24 cellular contexts compared by ENCODE assay signal in genomic region chr1:149949911-149950310, GRCh38. TPM values are rescaled to one million over a fixed set of nuclear protein-coding genes. Genes with fewer than 3 reads are reported as not detected.
"Had no signal": no experiment of that assay in that cellular context is flagged by ENCODE, and none has a peak within 500 bp of the region (broad histone marks: within the 10 kb centered on the region; RNA-seq: fewer than 3 reads in every experiment).

No MANE protein-coding gene starts in this region.

- H3K9me3 ChIP-seq: MG63 had no signal

- H3K4me3 ChIP-seq: MG63 had no signal

- ATAC-seq: PC-3, T-helper 17 cell, WTC11 had no signal

- H3K27me3 ChIP-seq: MG63 had no signal

- H3K9ac ChIP-seq: KMS-11 had no signal

- H3K4me2 ChIP-seq: KMS-11 had no signal

- H3K27me3 Mint-ChIP-seq: activated naive CD4-positive, alpha-beta T cell treated with anti-CD3 and anti-CD28 coated beads, Interleukin-2, amount 10 ng/mL, durations not matched to agents 7 days and 5 days; activated naive CD8-positive, alpha-beta T cell treated with anti-CD3 and anti-CD28 coated beads for 36 hours; T-helper 17 cell had no signal

- H3K4me1 Mint-ChIP-seq: activated naive CD4-positive, alpha-beta T cell treated with anti-CD3 and anti-CD28 coated beads, Interleukin-2, amount 10 ng/mL, durations not matched to agents 7 days and 5 days; activated naive CD8-positive, alpha-beta T cell treated with anti-CD3 and anti-CD28 coated beads for 36 hours; WTC11 had no signal

- H3K4me3 Mint-ChIP-seq: activated naive CD4-positive, alpha-beta T cell treated with anti-CD3 and anti-CD28 coated beads, Interleukin-2, amount 10 ng/mL, durations not matched to agents 7 days and 5 days; activated naive CD8-positive, alpha-beta T cell treated with anti-CD3 and anti-CD28 coated beads for 36 hours; T-helper 17 cell; WTC11 had no signal

- H3K9me3 Mint-ChIP-seq: activated naive CD4-positive, alpha-beta T cell treated with anti-CD3 and anti-CD28 coated beads, Interleukin-2, amount 10 ng/mL, durations not matched to agents 7 days and 5 days; activated naive CD8-positive, alpha-beta T cell treated with anti-CD3 and anti-CD28 coated beads for 36 hours; activated T-helper 2 cell treated with anti-CD3 and anti-CD28 coated beads, Interferon-gamma antibody, Interleukin-2, Interleukin-4, amounts not matched to agents 10 μg/mL and 5 μg/mL and 100 μg/mL, durations not matched to agents 14 hours and 24 hours and 36 hours had no signal

- H3K27ac Mint-ChIP-seq: activated naive CD4-positive, alpha-beta T cell treated with anti-CD3 and anti-CD28 coated beads, Interleukin-2, amount 10 ng/mL, durations not matched to agents 7 days and 5 days; activated naive CD8-positive, alpha-beta T cell treated with anti-CD3 and anti-CD28 coated beads for 36 hours; activated T-helper 2 cell treated with anti-CD3 and anti-CD28 coated beads, Interferon-gamma antibody, Interleukin-2, Interleukin-4, amounts not matched to agents 10 μg/mL and 5 μg/mL and 100 μg/mL, durations not matched to agents 14 hours and 24 hours and 36 hours; T-helper 17 cell; WTC11 had no signal

- H3K27ac ChIP-seq: KMS-11 had no signal

- DNase-seq: activated CD4-positive, alpha-beta T cell treated with anti-CD3 and anti-CD28 coated beads for 48 hours; activated CD4-positive, alpha-beta T cell treated with anti-CD3 and anti-CD28 coated beads, Interleukin-2, amount 50 U/mL, for 4 hours; activated CD4-positive, CD25-positive, alpha-beta regulatory T cell treated with anti-CD3 and anti-CD28 coated beads, Interleukin-2, amount 50 U/mL, for 72 hours; activated CD8-positive, alpha-beta memory T cell treated with anti-CD3 and anti-CD28 coated beads for 24 hours; activated gamma-delta T cell treated with Interleukin-2 at 50 U/mL for 16 hours; activated naive CD4-positive, alpha-beta T cell treated with anti-CD3 and anti-CD28 coated beads, Interleukin-2, amount 10 ng/mL, durations not matched to agents 7 days and 5 days; activated naive CD8-positive, alpha-beta T cell treated with anti-CD3 and anti-CD28 coated beads for 36 hours; activated T-cell treated with anti-CD3 and anti-CD28 coated beads, Interleukin-2, amount 50 U/mL, for 48 hours; cerebellar nuclear complex; MG63; MV-4-11; NCI-H1092 treated with DMSO at 0.1 percent for 48 hours; NCI-H1436; NCI-H1694 treated with DMSO at 0.1 percent for 48 hours; NCI-H2029 treated with DMSO at 0.1 percent for 48 hours; NCI-H446; NCI-H524; PC-3; SHP77 treated with DMSO at 0.1 percent for 48 hours; T-helper 17 cell; T-helper 9 cell had no signal

RNA-seq across cellular contexts. Expression of gene SV2A, which starts 32.3 kb away (rescaled TPM):
- total RNA-seq: PC-3 had no signal
